Comparison of ENCODE assay signal across 8 cellular contexts in genomic region chr5:171942112-171942516, GRCh38.
A peak's percentile ranks its signal among the peaks of the same experiment; 100 is the strongest.
DNase-seq lines count a peak whose midpoint lies in the region; ATAC-seq and TF ChIP-seq lines count a peak whose summit lies in the region.
"Not testable (repeated sequence)": the region's sequence is repeated elsewhere in the genome, so short reads cannot be mapped to it uniquely, and the experiment has no call there.

No MANE protein-coding gene starts in this region.

- intact Hi-C loops in Calu3 (cut with micrococcal nuclease; ENCODE audit: unreplicated experiment); right cardiac atrium (cut with DNase I): not testable (repeated sequence)

- 51% methylated on average over 4 of the region's 6 CpGs for WGBS in right cardiac atrium

- not testable (repeated sequence) for H3K9me3 Mint-ChIP-seq in Calu3 (ENCODE audit: low read depth, unreplicated experiment); activated T-cell treated with anti-CD3 and anti-CD28 coated beads, Interleukin-2, amount 50 U/mL, for 24 hours; stimulated activated memory B cell treated with anti-CD40 and anti-IgM and Interleukin-4, amounts not matched to agents 10 μg/mL and 1 μg/mL and 100 μg/mL, for 72 hours

- H3K27ac Mint-ChIP-seq in Calu3 (ENCODE audit: unreplicated experiment) = peak overlapping the region; percentile 57
- H3K27ac Mint-ChIP-seq in activated T-cell treated with anti-CD3 and anti-CD28 coated beads, Interleukin-2, amount 50 U/mL, for 24 hours = peak overlapping the region; percentile 75
- peak overlapping the region; percentile 40 for H3K27ac Mint-ChIP-seq in stimulated activated memory B cell treated with anti-CD40 and anti-IgM and Interleukin-4, amounts not matched to agents 10 μg/mL and 1 μg/mL and 100 μg/mL, for 72 hours

- CTCF ChIA-PET in Calu3 (lab: Charles Lee) = interaction anchor here (0.8 kb wide), 1 partner anchor 22 kb away, joined by 3 read pairs; no protein-coding TSS in a partner anchor

- not testable (repeated sequence) for H3K4me3 ChIP-seq in right cardiac atrium (ENCODE audit: low read length)

- H3K4me1 ChIP-seq in right cardiac atrium (ENCODE audit: control insufficient read depth, insufficient read depth, low read length) = not testable (repeated sequence)

- not testable (repeated sequence) for H3K9me3 ChIP-seq in right cardiac atrium (ENCODE audit: control insufficient read depth, low read length)

- peak overlapping the region; percentile 72 for H3K27ac ChIP-seq in right cardiac atrium (ENCODE audit: low read length)

- not testable (repeated sequence) for TF ChIP-seq CTCF in Calu3 (IDR thresholded peaks at IDR 0.05; ENCODE audit: unreplicated experiment)

- H3K27me3 ChIP-seq in right cardiac atrium (ENCODE audit: control insufficient read depth, insufficient read depth) = not testable (repeated sequence)

- DNase-seq in Calu3; activated T-cell treated with anti-CD3 and anti-CD28 coated beads, Interleukin-2, amount 50 U/mL, for 24 hours; right cardiac atrium: not testable (repeated sequence)
- DNase-seq in NCI-H524 (lab: John Stamatoyannopoulos, UW) = peak; percentile 13 to 64

- ATAC-seq in GM19023 (IDR thresholded peaks at IDR 0.05; ENCODE audit: unreplicated experiment) (peak; percentile 51), GM21825 (IDR thresholded peaks at IDR 0.05; ENCODE audit: unreplicated experiment) (peak; percentile 46), HG03097 (IDR thresholded peaks at IDR 0.05; ENCODE audit: low FRiP score, unreplicated experiment) (peak; percentile 53)
- not testable (repeated sequence) for ATAC-seq in right cardiac atrium
- ATAC-seq in stimulated activated memory B cell treated with anti-CD40 and anti-IgM and Interleukin-4, amounts not matched to agents 10 μg/mL and 1 μg/mL and 100 μg/mL, for 72 hours = peak; percentile 48

- peaks cover 65% of the 10 kb centered on the region for H3K4me1 Mint-ChIP-seq in Calu3 (ENCODE audit: low read depth, unreplicated experiment)
- H3K4me1 Mint-ChIP-seq in activated T-cell treated with anti-CD3 and anti-CD28 coated beads, Interleukin-2, amount 50 U/mL, for 24 hours (ENCODE audit: low read depth) = peaks cover 62% of the 10 kb centered on the region
- H3K4me1 Mint-ChIP-seq in stimulated activated memory B cell treated with anti-CD40 and anti-IgM and Interleukin-4, amounts not matched to agents 10 μg/mL and 1 μg/mL and 100 μg/mL, for 72 hours = peaks cover 60% of the 10 kb centered on the region

- H3K36me3 Mint-ChIP-seq in Calu3 (ENCODE audit: insufficient read depth, unreplicated experiment); stimulated activated memory B cell treated with anti-CD40 and anti-IgM and Interleukin-4, amounts not matched to agents 10 μg/mL and 1 μg/mL and 100 μg/mL, for 72 hours: not testable (repeated sequence)
- peaks cover 20% of the 10 kb centered on the region for H3K36me3 Mint-ChIP-seq in activated T-cell treated with anti-CD3 and anti-CD28 coated beads, Interleukin-2, amount 50 U/mL, for 24 hours (ENCODE audit: low read depth)

- not testable (repeated sequence) for H3K4me3 Mint-ChIP-seq in Calu3 (ENCODE audit: low read depth, unreplicated experiment); activated T-cell treated with anti-CD3 and anti-CD28 coated beads, Interleukin-2, amount 50 U/mL, for 24 hours; stimulated activated memory B cell treated with anti-CD40 and anti-IgM and Interleukin-4, amounts not matched to agents 10 μg/mL and 1 μg/mL and 100 μg/mL, for 72 hours

- BruUV-seq in Calu3 (replicated peaks; lab: Mats Ljungman, UMichigan) = not testable (repeated sequence)

- not testable (repeated sequence) for H3K27me3 Mint-ChIP-seq in Calu3 (ENCODE audit: unreplicated experiment); activated T-cell treated with anti-CD3 and anti-CD28 coated beads, Interleukin-2, amount 50 U/mL, for 24 hours; stimulated activated memory B cell treated with anti-CD40 and anti-IgM and Interleukin-4, amounts not matched to agents 10 μg/mL and 1 μg/mL and 100 μg/mL, for 72 hours
